Comparison of ENCODE assay signal across 15 cellular contexts in genomic region chr2:120289221-120289906, GRCh38. TPM values are rescaled to one million over a fixed set of nuclear protein-coding genes. Genes with fewer than 3 reads are reported as not detected.
A peak's percentile ranks its signal among the peaks of the same experiment; 100 is the strongest.
DNase-seq lines count a peak whose midpoint lies in the region; ATAC-seq and TF ChIP-seq lines count a peak whose summit lies in the region.
"Had no signal": no experiment of that assay in that cellular context is flagged by ENCODE, and none has a peak within 500 bp of the region (broad histone marks: within the 10 kb centered on the region; RNA-seq: fewer than 3 reads in every experiment).

No MANE protein-coding gene starts in this region.

- intact Hi-C loops in ascending aorta (cut with DNase I) = loop anchor here (2.0 kb wide), 1 partner anchor 51 kb away; no protein-coding TSS in a partner anchor

- POLR2A ChIA-PET in AG04450 (lab: Yijun Ruan, JAX) = no interaction called here

- CTCF ChIA-PET in AG04450 (lab: Charles Lee) = interaction anchor here (0.6 to 6.0 kb wide), 12 partner anchors 8 to 1312 kb away, joined by 3 to 33 read pairs (median 3); no protein-coding TSS in a partner anchor

- H3K4me1 ChIP-seq in ascending aorta = no peaks in the 10 kb centered on the region
- H3K4me1 ChIP-seq: psoas muscle had no signal

- peaks cover 42% of the 10 kb centered on the region for H3K36me3 Mint-ChIP-seq in memory B cell

- peak; percentile 24; the same call in 1 of the 2 replicates for TF ChIP-seq CTCF in AG04450 (IDR thresholded peaks at IDR 0.05; ENCODE audit: low read depth, low read length)
- peak; percentile 13 for TF ChIP-seq CTCF in GM20000 (IDR thresholded peaks at IDR 0.05; ENCODE audit: extremely low read depth, missing control alignments)
- peak; percentile 42 for TF ChIP-seq CTCF in brain microvascular endothelial cell (IDR thresholded peaks at IDR 0.05; ENCODE audit: low read depth, low read length, missing control alignments)
- no peak for TF ChIP-seq CTCF in ascending aorta (IDR thresholded peaks at IDR 0.05)

- ATAC-seq in memory B cell (ENCODE audit: low read depth) = no peak
- ATAC-seq in HG03196 (IDR thresholded peaks at IDR 0.05; ENCODE audit: unreplicated experiment) = no peak
- ATAC-seq: psoas muscle, T-cell had no signal

- in situ Hi-C loops in brain microvascular endothelial cell (cut with HindIII; ENCODE audit: low pct_ligation_motif_present, low sequenced_read_pairs) = no loop called here

- no peaks in the 10 kb centered on the region for H3K9me3 Mint-ChIP-seq in memory B cell
- H3K9me3 Mint-ChIP-seq: activated naive CD4-positive, alpha-beta T cell treated with anti-CD3 and anti-CD28 coated beads, Interleukin-2, amount 50 U/mL, for 24 hours; CD4-positive, CD25-positive, alpha-beta regulatory T cell; T-cell had no signal

- H3K4me3 ChIP-seq in AG04450 (ENCODE audit: low read depth, low read length) (no peak overlapping the region), brain microvascular endothelial cell (ENCODE audit: low read depth, low read length) (no peak overlapping the region), ascending aorta (no peak overlapping the region)
- H3K4me3 ChIP-seq: psoas muscle had no signal

- H3K9me3 ChIP-seq in AG04450 (ENCODE audit: control insufficient read depth, insufficient read depth, low read length) (no peaks in the 10 kb centered on the region), ascending aorta (no peaks in the 10 kb centered on the region)
- H3K9me3 ChIP-seq: psoas muscle had no signal

- H3K4me3 Mint-ChIP-seq in memory B cell = no peak overlapping the region
- H3K4me3 Mint-ChIP-seq: activated naive CD4-positive, alpha-beta T cell treated with anti-CD3 and anti-CD28 coated beads, Interleukin-2, amount 50 U/mL, for 24 hours; CD4-positive, CD25-positive, alpha-beta regulatory T cell; T-cell had no signal

- H3K27me3 Mint-ChIP-seq in memory B cell = no peaks in the 10 kb centered on the region
- H3K27me3 Mint-ChIP-seq: activated naive CD4-positive, alpha-beta T cell treated with anti-CD3 and anti-CD28 coated beads, Interleukin-2, amount 50 U/mL, for 24 hours; CD4-positive, CD25-positive, alpha-beta regulatory T cell; T-cell had no signal

- DNase-seq in AG04450 (ENCODE audit: low read depth, low spot score) = no peak
- no peak for DNase-seq in GM20000 (ENCODE audit: low spot score)
- DNase-seq in brain microvascular endothelial cell = no peak
- DNase-seq in memory B cell (ENCODE audit: low spot score in 2 of 2) = no peak
- no peak for DNase-seq in 8988T
- DNase-seq in ecto neural progenitor cell (ENCODE audit: low spot score) = no peak
- no peak for DNase-seq in ascending aorta (ENCODE audit: low spot score in 2 of 2)
- DNase-seq: CD4-positive, CD25-positive, alpha-beta regulatory T cell; foreskin melanocyte; NCI-H1048; psoas muscle; stimulated activated CD4-positive, alpha-beta T cell treated with anti-CD3 and anti-CD28 coated beads, Interleukin-1b, Interleukin-23, amount 100 ng/mL, for 48 hours; T-cell had no signal

- no peaks in the 10 kb centered on the region for H3K27me3 ChIP-seq in AG04450 (ENCODE audit: control insufficient read depth, insufficient read depth, low read length)
- H3K27me3 ChIP-seq in brain microvascular endothelial cell (replicated peaks) = no peaks in the 10 kb centered on the region
- H3K27me3 ChIP-seq in ascending aorta = no peaks in the 10 kb centered on the region

- no peak overlapping the region for H3K27ac ChIP-seq in AG04450 (ENCODE audit: low read depth, low read length)
- H3K27ac ChIP-seq in brain microvascular endothelial cell = no peak overlapping the region
- H3K27ac ChIP-seq in ascending aorta = no peak overlapping the region
- H3K27ac ChIP-seq: psoas muscle had no signal

- peaks cover 19% of the 10 kb centered on the region for H3K4me1 Mint-ChIP-seq in memory B cell

- H3K36me3 ChIP-seq in brain microvascular endothelial cell (replicated peaks) = peaks cover 19% of the 10 kb centered on the region
- peaks cover 24 to 41% of the 10 kb centered on the region in 2 donors for H3K36me3 ChIP-seq in ascending aorta

- peak overlapping the region; percentile 71 for H3K27ac Mint-ChIP-seq in memory B cell
- H3K27ac Mint-ChIP-seq: activated naive CD4-positive, alpha-beta T cell treated with anti-CD3 and anti-CD28 coated beads, Interleukin-2, amount 50 U/mL, for 24 hours; T-cell had no signal

RNA-seq across cellular contexts. Expression of gene RALB, which starts 36.7 kb away (rescaled TPM):
- polyA plus RNA-seq in AG04450 (2011; rRNA removed) = 55.1 and 69.6 TPM in 2 replicates
- polyA minus RNA-seq in AG04450 (2011; rRNA and poly(A)+ RNA removed) = 28.8 and 42.0 TPM in 2 replicates
- total RNA-seq in ascending aorta = 21.7 TPM

RNA-seq across cellular contexts. Expression of gene INHBB, which starts 56.6 kb away (rescaled TPM):
- polyA plus RNA-seq in AG04450 (2011; rRNA removed) = 0.05 and 0.09 TPM in 2 replicates
- 0.14 TPM in 1 of 2 replicates, not detected in the other for polyA minus RNA-seq in AG04450 (2011; rRNA and poly(A)+ RNA removed)
- 8.1 TPM for total RNA-seq in ascending aorta
- total RNA-seq: CD4-positive, CD25-positive, alpha-beta regulatory T cell had no signal
- polyA plus RNA-seq: CD4-positive, CD25-positive, alpha-beta regulatory T cell had no signal

Comparison
In these comparisons a context has a peak if more than half of its experiments do, and no peak if none do; other contexts are left out.
1. CTCF ChIP-seq: peak in AG04450 (single experiment), GM20000 (single experiment) and brain microvascular endothelial cell (single experiment); none in ascending aorta (0 of 3).